In genomic region chr17:60091908-60092331, GRCh38 we compare ENCODE assay signal across 13 cellular contexts. TPM values are rescaled to one million over a fixed set of nuclear protein-coding genes. Genes with fewer than 3 reads are reported as not detected.
DNase-seq lines count a peak whose midpoint lies in the region; ATAC-seq and TF ChIP-seq lines count a peak whose summit lies in the region.
"Had no signal": no experiment of that assay in that cellular context is flagged by ENCODE, and none has a peak within 500 bp of the region (broad histone marks: within the 10 kb centered on the region; RNA-seq: fewer than 3 reads in every experiment).

No MANE protein-coding gene starts in this region.

- ATAC-seq in activated CD4-positive, alpha-beta T cell treated with anti-CD3 and anti-CD28 coated beads for 36 hours: no peak
- ATAC-seq: K562 had no signal

- H3K4me1 Mint-ChIP-seq in type B pancreatic cell (ENCODE audit: unreplicated experiment): peaks cover 19% of the 10 kb centered on the region
- H3K4me1 Mint-ChIP-seq in activated CD4-positive, alpha-beta T cell treated with anti-CD3 and anti-CD28 coated beads for 36 hours: no peaks in the 10 kb centered on the region

- no peaks in the 10 kb centered on the region for H3K27me3 ChIP-seq in adipocyte (replicated peaks; ENCODE audit: control insufficient read depth, insufficient read depth, low read length)

- no peaks in the 10 kb centered on the region for H3K36me3 ChIP-seq in adipocyte (ENCODE audit: control insufficient read depth, insufficient read depth, low read length, severe bottlenecking)
- H3K36me3 ChIP-seq: thoracic aorta had no signal

- H3K4me3 ChIP-seq in adipocyte (ENCODE audit: low read length): no peak overlapping the region
- H3K4me3 ChIP-seq: K562, thoracic aorta had no signal

- H3K9me3 ChIP-seq in adipocyte (ENCODE audit: control insufficient read depth, low read length): peaks cover 4% of the 10 kb centered on the region
- H3K9me3 ChIP-seq: thoracic aorta had no signal

- peak overlapping the region; percentile 94 for H3K27ac Mint-ChIP-seq in type B pancreatic cell
- no peak overlapping the region for H3K27ac Mint-ChIP-seq in activated CD4-positive, alpha-beta T cell treated with anti-CD3 and anti-CD28 coated beads for 36 hours
- H3K27ac Mint-ChIP-seq: activated naive CD8-positive, alpha-beta T cell had no signal

- intact Hi-C loops in activated CD4-positive, alpha-beta T cell treated with anti-CD3 and anti-CD28 coated beads for 36 hours (cut with DNase I, micrococcal nuclease): no loop called here

- no peak for TF ChIP-seq CTCF in type B pancreatic cell (conservative IDR thresholded peaks at IDR 0.05)

- peak; percentile 23 for DNase-seq in NCI-H2196 (lab: John Stamatoyannopoulos, UW; ENCODE audit: unreplicated experiment)
- no peak for DNase-seq in NCI-H2196 treated with DMSO at 0.1 percent for 48 hours (lab: John Stamatoyannopoulos, UW; ENCODE audit: unreplicated experiment)
- peak; percentile 77 for DNase-seq in adipocyte (ENCODE audit: low read depth)
- DNase-seq in kidney tubule cell (ENCODE audit: low spot score): peak; percentile 47
- no peak for DNase-seq in type B pancreatic cell (ENCODE audit: extremely low spot score, unreplicated experiment)
- DNase-seq in COLO668 (lab: John Stamatoyannopoulos, UW; ENCODE audit: unreplicated experiment): no peak
- no peak for DNase-seq in stimulated activated CD4-positive, alpha-beta T cell treated with anti-CD3 and anti-CD28 coated beads, Interleukin-15, amount 100 ng/mL, for 24 hours
- DNase-seq in activated CD4-positive, alpha-beta T cell treated with anti-CD3 and anti-CD28 coated beads for 36 hours: no peak
- DNase-seq: activated CD4-positive, alpha-beta T cell treated with anti-CD3 and anti-CD28 coated beads for 1 hour had no signal

- H3K9ac ChIP-seq in adipocyte (ENCODE audit: low read length): no peak overlapping the region

- peaks cover 32% of the 10 kb centered on the region for H3K4me1 ChIP-seq in adipocyte (ENCODE audit: control insufficient read depth, insufficient read depth, low read length)

- CTCF ChIA-PET in activated CD4-positive, alpha-beta T cell treated with anti-CD3 and anti-CD28 coated beads for 36 hours (lab: Charles Lee): interaction anchor here (0.6 to 0.8 kb wide), 2 partner anchors 11 to 799 kb away, joined by 3 read pairs; no protein-coding TSS in a partner anchor

- no peak overlapping the region for H3K4me3 Mint-ChIP-seq in type B pancreatic cell
- H3K4me3 Mint-ChIP-seq in activated CD4-positive, alpha-beta T cell treated with anti-CD3 and anti-CD28 coated beads for 36 hours: no peak overlapping the region
- H3K4me3 Mint-ChIP-seq: activated naive CD8-positive, alpha-beta T cell had no signal

- POLR2A ChIA-PET in activated CD4-positive, alpha-beta T cell treated with anti-CD3 and anti-CD28 coated beads for 36 hours (lab: Charles Lee): interaction anchor here (0.5 to 1.1 kb wide), 2 partner anchors 11 to 486 kb away, joined by 4 to 6 read pairs; no protein-coding TSS in a partner anchor

- H3K9me3 Mint-ChIP-seq in type B pancreatic cell: peaks cover 6% of the 10 kb centered on the region
- peaks cover 8% of the 10 kb centered on the region for H3K9me3 Mint-ChIP-seq in activated CD4-positive, alpha-beta T cell treated with anti-CD3 and anti-CD28 coated beads for 36 hours (ENCODE audit: low read depth)

- no peaks in the 10 kb centered on the region for H3K36me3 Mint-ChIP-seq in type B pancreatic cell
- H3K36me3 Mint-ChIP-seq in activated CD4-positive, alpha-beta T cell treated with anti-CD3 and anti-CD28 coated beads for 36 hours (ENCODE audit: low read depth): no peaks in the 10 kb centered on the region
- H3K36me3 Mint-ChIP-seq: activated naive CD8-positive, alpha-beta T cell had no signal

- no peaks in the 10 kb centered on the region for H3K27me3 Mint-ChIP-seq in type B pancreatic cell
- peaks cover 7% of the 10 kb centered on the region for H3K27me3 Mint-ChIP-seq in activated CD4-positive, alpha-beta T cell treated with anti-CD3 and anti-CD28 coated beads for 36 hours

RNA-seq across cellular contexts. Expression of gene HEATR6, which starts 13.2 kb away (rescaled TPM):
- 25.1 and 28.8 TPM in 2 replicates for total RNA-seq in type B pancreatic cell (ENCODE audit: low replicate concordance)
- total RNA-seq in activated CD4-positive, alpha-beta T cell treated with anti-CD3 and anti-CD28 coated beads for 36 hours: 10 to 100 TPM; 25.4 to 26.8 TPM

RNA-seq across cellular contexts. Expression of gene CA4, which starts 57.9 kb away (rescaled TPM):
- 11.4 and 21.1 TPM in 2 replicates for total RNA-seq in type B pancreatic cell (ENCODE audit: low replicate concordance)
- total RNA-seq in activated CD4-positive, alpha-beta T cell treated with anti-CD3 and anti-CD28 coated beads for 36 hours: not detected
- total RNA-seq: mononuclear cell had no signal

Comparison
In these comparisons a context has a peak if more than half of its experiments do, and no peak if none do; other contexts are left out.
1. DNase-seq: peak in NCI-H2196 (single experiment), adipocyte (single experiment) and kidney tubule cell (single experiment); none in NCI-H2196 treated with DMSO at 0.1 percent for 48 hours (single experiment), type B pancreatic cell (single experiment), COLO668 (single experiment), stimulated activated CD4-positive, alpha-beta T cell treated with anti-CD3 and anti-CD28 coated beads, Interleukin-15, amount 100 ng/mL, for 24 hours (single experiment) and activated CD4-positive, alpha-beta T cell treated with anti-CD3 and anti-CD28 coated beads for 36 hours (single experiment).
2. RNA of gene CA4, which starts 57.9 kb away (total RNA-seq): 11.4 to 21.1 TPM in type B pancreatic cell; not detected in activated CD4-positive, alpha-beta T cell treated with anti-CD3 and anti-CD28 coated beads for 36 hours; every median in the first group is over 10 times any median in the second.